8 cellular contexts compared by ENCODE assay signal in genomic region chr20:50794846-50795634, GRCh38. TPM values are rescaled to one million over a fixed set of nuclear protein-coding genes. Genes with fewer than 3 reads are reported as not detected.
DNase-seq lines count a peak whose midpoint lies in the region; ATAC-seq and TF ChIP-seq lines count a peak whose summit lies in the region.

TSS of gene BCAS4 (plus strand) at chr20:50795061. CDS start at chr20:50795084, 23 bp downstream.

- no peak within 1 kb of the TSS for H2BK15ac ChIP-seq in mesendoderm (replicated peaks; ENCODE audit: low read depth)

- H3K4me3 Mint-ChIP-seq in activated CD8-positive, alpha-beta T cell treated with anti-CD3 and anti-CD28 coated beads for 36 hours, result peak within 1 kb of the TSS; percentile 92

- no CpG with 5 or more reads among the region's 92 CpGs for WGBS in mesendoderm (ENCODE audit: extremely low coverage, insufficient coverage, low lambda C conversion rate)

- peak; percentile 79 for TF ChIP-seq CTCF in activated CD8-positive, alpha-beta T cell treated with anti-CD3 and anti-CD28 coated beads for 36 hours (IDR thresholded peaks at IDR 0.05)

- no peak within 1 kb of the TSS for H2BK5ac ChIP-seq in mesendoderm (ENCODE audit: low read length)

- H4K8ac ChIP-seq in mesendoderm (ENCODE audit: low read depth, low read length), result no peak within 1 kb of the TSS

- ATAC-seq in GM18867 (IDR thresholded peaks at IDR 0.05; ENCODE audit: unreplicated experiment) (peak; percentile 69), HG03097 (IDR thresholded peaks at IDR 0.05; ENCODE audit: low FRiP score, unreplicated experiment) (peak; percentile 66)
- peak; percentile 82 for ATAC-seq in activated CD8-positive, alpha-beta T cell treated with anti-CD3 and anti-CD28 coated beads for 36 hours

- H2BK120ac ChIP-seq in mesendoderm (ENCODE audit: low read depth, low read length), result peak within 1 kb of the TSS; percentile 66

- H3K36me3 Mint-ChIP-seq in activated CD8-positive, alpha-beta T cell treated with anti-CD3 and anti-CD28 coated beads for 36 hours (ENCODE audit: low read depth), result peaks cover 3% of the 10 kb centered on the region

- peak within 1 kb of the TSS; percentile 87 for H3K27ac Mint-ChIP-seq in activated CD8-positive, alpha-beta T cell treated with anti-CD3 and anti-CD28 coated beads for 36 hours

- H3K4me1 Mint-ChIP-seq in activated CD8-positive, alpha-beta T cell treated with anti-CD3 and anti-CD28 coated beads for 36 hours (ENCODE audit: low read depth), result peaks cover 26% of the 10 kb centered on the region

- H3K4ac ChIP-seq in mesendoderm (ENCODE audit: low read depth, low read length), result peak within 1 kb of the TSS; percentile 66

- H3K36me3 ChIP-seq in mesendoderm (ENCODE audit: control insufficient read depth, insufficient read depth, low read length), result no peaks in the 10 kb centered on the region

- H3K27me3 ChIP-seq in mesendoderm (ENCODE audit: insufficient read depth, low read length, poor library complexity), result no peaks in the 10 kb centered on the region

- H3K4me1 ChIP-seq in mesendoderm (ENCODE audit: control insufficient read depth, low read depth, low read length), result no peaks in the 10 kb centered on the region

- no peaks in the 10 kb centered on the region for H3K27me3 Mint-ChIP-seq in activated CD8-positive, alpha-beta T cell treated with anti-CD3 and anti-CD28 coated beads for 36 hours

- no peaks in the 10 kb centered on the region for H3K79me1 ChIP-seq in mesendoderm (ENCODE audit: low read length)

- DNase-seq in AG20443 (ENCODE audit: low spot score), result peak; percentile 97
- peak; percentile 75 to 94 for DNase-seq in NCI-H526 (lab: John Stamatoyannopoulos, UW)
- DNase-seq in activated CD8-positive, alpha-beta T cell treated with anti-CD3 and anti-CD28 coated beads for 36 hours, result peak; percentile 85
- DNase-seq in effector CD8-positive, alpha-beta T cell (lab: John Stamatoyannopoulos, UW), result peak; percentile 65
- DNase-seq in mesendoderm, result peak; percentile 90
- peak; percentile 59 for DNase-seq in stimulated activated CD8-positive, alpha-beta memory T cell treated with anti-CD3 and anti-CD28 coated beads, Interleukin-15, amount 100 ng/mL, for 1 hour (ENCODE audit: low read depth)

- POLR2A ChIA-PET in activated CD8-positive, alpha-beta T cell treated with anti-CD3 and anti-CD28 coated beads for 36 hours (lab: Charles Lee), result interaction anchor here (0.7 to 2.5 kb wide), 25 partner anchors 9 to 180 kb away, joined by 3 to 48 read pairs (median 4); partner anchors contain the start of genes ADNP and DPM1

- H3K27ac ChIP-seq in mesendoderm (ENCODE audit: low read depth, low read length), result peak within 1 kb of the TSS; percentile 47

- no peaks in the 10 kb centered on the region for H3K9me3 Mint-ChIP-seq in activated CD8-positive, alpha-beta T cell treated with anti-CD3 and anti-CD28 coated beads for 36 hours

- peak within 1 kb of the TSS; percentile 68 for H3K18ac ChIP-seq in mesendoderm (ENCODE audit: low read length)

- H3K9ac ChIP-seq in mesendoderm (ENCODE audit: low read length), result peak within 1 kb of the TSS; percentile 74

- no peak within 1 kb of the TSS for H4K5ac ChIP-seq in mesendoderm (ENCODE audit: low read length)

- H3K23ac ChIP-seq in mesendoderm (ENCODE audit: low read length), result no peak within 1 kb of the TSS

- no peak within 1 kb of the TSS for H2AK5ac ChIP-seq in mesendoderm (ENCODE audit: low read length)

- peak within 1 kb of the TSS; percentile 84 for H3K56ac ChIP-seq in mesendoderm (ENCODE audit: low read length)

- CTCF ChIA-PET in activated CD8-positive, alpha-beta T cell treated with anti-CD3 and anti-CD28 coated beads for 36 hours (lab: Charles Lee), result interaction anchor here (0.6 to 9.9 kb wide), 64 partner anchors 8 to 831 kb away, joined by 3 to 253 read pairs (median 4); partner anchors contain the start of genes ADNP, DPM1 and MOCS3

- H3K4me3 ChIP-seq in mesendoderm (ENCODE audit: low read length), result peak within 1 kb of the TSS; percentile 71

- intact Hi-C loops in activated CD8-positive, alpha-beta T cell treated with anti-CD3 and anti-CD28 coated beads for 36 hours (cut with micrococcal nuclease), result loop anchor here (5.0 kb wide), 1 partner anchor 132 kb away; no protein-coding TSS in a partner anchor

- no peaks in the 10 kb centered on the region for H3K79me2 ChIP-seq in mesendoderm (ENCODE audit: control insufficient read depth, insufficient read depth, low read length)

- peak within 1 kb of the TSS; percentile 87 for H3K4me2 ChIP-seq in mesendoderm (ENCODE audit: low read length)

RNA-seq across cellular contexts. Expression of gene BCAS4, which starts in this region (rescaled TPM):
- 10 to 100 TPM; 27.3 to 31.7 TPM for total RNA-seq in activated CD8-positive, alpha-beta T cell treated with anti-CD3 and anti-CD28 coated beads for 36 hours
- 4.5 TPM for polyA plus RNA-seq in mesendoderm (2013, experiment 1 of 2)
- polyA plus RNA-seq in mesendoderm (2013, experiment 2 of 2), result 4.5 TPM

Comparison
In these comparisons a context has a peak if more than half of its experiments do, and no peak if none do; other contexts are left out.
1. Peak in every context shown above with its lines: DNase-seq, ATAC-seq, H3K4me3 ChIP-seq and H3K27ac ChIP-seq.